8 cellular contexts compared by ENCODE assay signal in genomic region chr15:78810377-78811123, GRCh38. TPM values are rescaled to one million over a fixed set of nuclear protein-coding genes. Genes with fewer than 3 reads are reported as not detected.
DNase-seq lines count a peak whose midpoint lies in the region; ATAC-seq, FAIRE-seq and TF ChIP-seq lines count a peak whose summit lies in the region.

No MANE protein-coding gene starts in this region.

- dilution Hi-C loops in mammary epithelial cell (cut with HindIII; ENCODE audit: low sequenced_read_pairs), result no loop called here
- dilution Hi-C loops in keratinocyte (cut with MboI; ENCODE audit: extremely low pct_ligation_motif_present, low sequenced_read_pairs), result no loop called here

- intact Hi-C loops in mammary epithelial cell (cut with micrococcal nuclease), result loop anchor here (1.0 kb wide), 1 partner anchor 50 kb away; no protein-coding TSS in a partner anchor

- peak overlapping the region; percentile 19 for H3K9ac ChIP-seq in mammary epithelial cell (ENCODE audit: insufficient read depth, low read length)
- H3K9ac ChIP-seq in keratinocyte (ENCODE audit: control insufficient read depth, extremely low read depth, insufficient read depth, low read length), result no peak overlapping the region

- H3K4me1 ChIP-seq in mammary epithelial cell (ENCODE audit: insufficient read depth, low read length) (peaks cover 7% of the 10 kb centered on the region), keratinocyte (ENCODE audit: control insufficient read depth, extremely low read depth, insufficient read depth, low read length) (no peaks in the 10 kb centered on the region)

- H3K79me2 ChIP-seq in mammary epithelial cell (ENCODE audit: insufficient read depth, low read length) (peaks cover 11% of the 10 kb centered on the region), keratinocyte (ENCODE audit: control insufficient read depth, insufficient read depth, low read length) (no peaks in the 10 kb centered on the region)

- no peak for FAIRE-seq in keratinocyte (lab: Jason Lieb, UNC)

- H3K36me3 ChIP-seq in mammary epithelial cell (ENCODE audit: insufficient read depth, low read length) (no peaks in the 10 kb centered on the region), keratinocyte (ENCODE audit: control insufficient read depth in 2 of 2, extremely low read depth in 1 of 2, insufficient read depth in 2 of 2, low read length in 2 of 2) (no peaks in the 10 kb centered on the region)

- 1% methylated on average over 13 of the region's 75 CpGs for WGBS in mammary epithelial cell (ENCODE audit: low coverage, missing lambda C conversion rate)

- no peaks in the 10 kb centered on the region for H3K9me1 ChIP-seq in keratinocyte (ENCODE audit: control insufficient read depth, extremely low read depth, insufficient read depth, low read length)

- H3K4me3 ChIP-seq in mammary epithelial cell (replicated peaks in 1 of 3; ENCODE audit: insufficient read depth in 1 of 3, low read depth in 2 of 3, low read length in 3 of 3), result peak overlapping the region; percentile 61 to 74 (median 70)
- peak overlapping the region; percentile 36 to 61 (median 49) for H3K4me3 ChIP-seq in keratinocyte (ENCODE audit: control insufficient read depth in 2 of 3, extremely low read depth in 1 of 3, insufficient read depth in 2 of 3, low read depth in 1 of 3, low read length in 3 of 3)

- H3K4me2 ChIP-seq in mammary epithelial cell (ENCODE audit: insufficient read depth, low read depth, low read length) (peak overlapping the region; percentile 97), keratinocyte (ENCODE audit: control insufficient read depth, extremely low read depth, insufficient read depth, low read depth, low read length) (peak overlapping the region; percentile 71)

- no peak for TF ChIP-seq CTCF in mammary epithelial cell (conservative IDR thresholded peaks at IDR 0.05 in 1 of 2, IDR thresholded peaks at IDR 0.05 in 1 of 2; ENCODE audit: extremely low read depth in 1 of 2, insufficient read depth in 1 of 2, low read depth in 1 of 2, low read length in 2 of 2)
- TF ChIP-seq CTCF in keratinocyte (optimal IDR thresholded peaks at IDR 0.05 in 1 of 3, IDR thresholded peaks at IDR 0.05 in 1 of 3, conservative IDR thresholded peaks at IDR 0.05 in 1 of 3; ENCODE audit: extremely low read depth in 1 of 3, insufficient read depth in 2 of 3, low read length in 3 of 3), result no peak

- ATAC-seq in GM18909 (IDR thresholded peaks at IDR 0.05; ENCODE audit: poor library complexity, unreplicated experiment) (peak; percentile 10), GM18870 (IDR thresholded peaks at IDR 0.05; ENCODE audit: unreplicated experiment) (no peak)
- ATAC-seq in stimulated activated naive CD8-positive, alpha-beta T cell treated with anti-CD3 and anti-CD28 coated beads, Interleukin-15, Interleukin-2, amounts not matched to agents 100 U/mL and 50 U/mL, for 24 hours, result no peak

- H3K27ac ChIP-seq in mammary epithelial cell (ENCODE audit: insufficient read depth, low read depth, low read length) (no peak overlapping the region), keratinocyte (ENCODE audit: control insufficient read depth, insufficient read depth, low read length) (no peak overlapping the region)

- H4K20me1 ChIP-seq in mammary epithelial cell (ENCODE audit: insufficient read depth, low read length) (no peaks in the 10 kb centered on the region), keratinocyte (ENCODE audit: control insufficient read depth, extremely low read depth, insufficient read depth, low read length) (no peaks in the 10 kb centered on the region)

- CTCF ChIA-PET in mammary epithelial cell (lab: Charles Lee; ENCODE audit: low non-redundant PET), result interaction anchor here (0.6 to 0.7 kb wide), 3 partner anchors 10 to 1266 kb away, joined by 3 to 6 read pairs (median 5); no protein-coding TSS in a partner anchor

- BruUV-seq in mammary epithelial cell (replicated peaks; lab: Mats Ljungman, UMichigan), result no TSS peak

- DNase-seq in AG08395 (ENCODE audit: low spot score) (peak; percentile 72), NCI-H1105 treated with DMSO at 0.1 percent for 48 hours (lab: John Stamatoyannopoulos, UW) (peak; percentile 11), mammary epithelial cell (peak; percentile 32), keratinocyte (ENCODE audit: low read depth, low spot score) (no peak), NCI-H1436 (lab: John Stamatoyannopoulos, UW) (no peak)
- DNase-seq in stimulated activated naive CD8-positive, alpha-beta T cell treated with anti-CD3 and anti-CD28 coated beads, Interleukin-15, Interleukin-2, amounts not matched to agents 100 U/mL and 50 U/mL, for 24 hours, result peak; percentile 15

- H3K9me3 ChIP-seq in mammary epithelial cell (replicated peaks; ENCODE audit: insufficient read depth, low read length) (no peaks in the 10 kb centered on the region), keratinocyte (ENCODE audit: control insufficient read depth, low read depth, low read length) (no peaks in the 10 kb centered on the region)

- in situ Hi-C loops in mammary epithelial cell (cut with MboI; ENCODE audit: low sequenced_read_pairs in 2 of 2), result no loop called here

- H2AFZ ChIP-seq in mammary epithelial cell (ENCODE audit: low read depth, low read length), result peak overlapping the region; percentile 96
- H2AFZ ChIP-seq in keratinocyte (ENCODE audit: control insufficient read depth, low read length), result peak overlapping the region; percentile 68

- H3K27me3 ChIP-seq in mammary epithelial cell (ENCODE audit: insufficient read depth, low read length) (no peaks in the 10 kb centered on the region), keratinocyte (ENCODE audit: control insufficient read depth, extremely low read depth, insufficient read depth, low read length) (peaks cover 28% of the 10 kb centered on the region)

RNA-seq across cellular contexts. Expression of gene ADAMTS7, which starts 0.7 kb away (rescaled TPM):
- 10 to 100 TPM in 1 of 2 donors, 1 to 10 TPM in 1; 6.7 to 10.6 TPM for total RNA-seq in mammary epithelial cell
- polyA plus RNA-seq in mammary epithelial cell (5.6 TPM), keratinocyte (0.13 to 0.68 TPM (median 0.24 TPM) in 3 replicates)
- polyA minus RNA-seq in mammary epithelial cell (3.0 TPM), keratinocyte (0.13 to 0.89 TPM (median 0.26 TPM) in 3 replicates)
- polyA plus RNA-seq in keratinocyte (2011; ENCODE audit: low read depth), result 0.16 TPM
- 0.05 and 0.18 TPM in 2 replicates for polyA plus RNA-seq in keratinocyte (2011; cell fraction: cytosol; rRNA removed)
- polyA plus RNA-seq in keratinocyte (2011; cell fraction: nucleus; rRNA removed), result 1.5 and 2.8 TPM in 2 replicates
- polyA plus RNA-seq in keratinocyte (2012; ENCODE audit: low replicate concordance), result 0.34 and 0.42 TPM in 2 replicates
- polyA minus RNA-seq in keratinocyte (2011; cell fraction: cytosol; rRNA and poly(A)+ RNA removed), result 0.77 TPM
- polyA minus RNA-seq in keratinocyte (2011; cell fraction: nucleus; rRNA and poly(A)+ RNA removed), result 1.6 and 2.7 TPM in 2 replicates

Comparison
In these comparisons a context has a peak if more than half of its experiments do, and no peak if none do; other contexts are left out.
1. DNase-seq: peak in AG08395 (single experiment), NCI-H1105 treated with DMSO at 0.1 percent for 48 hours (single experiment), mammary epithelial cell (single experiment) and stimulated activated naive CD8-positive, alpha-beta T cell treated with anti-CD3 and anti-CD28 coated beads, Interleukin-15, Interleukin-2, amounts not matched to agents 100 U/mL and 50 U/mL, for 24 hours (single experiment); none in keratinocyte (single experiment) and NCI-H1436 (single experiment).